8 cellular contexts compared by ENCODE assay signal in the genomic region with DNA sequence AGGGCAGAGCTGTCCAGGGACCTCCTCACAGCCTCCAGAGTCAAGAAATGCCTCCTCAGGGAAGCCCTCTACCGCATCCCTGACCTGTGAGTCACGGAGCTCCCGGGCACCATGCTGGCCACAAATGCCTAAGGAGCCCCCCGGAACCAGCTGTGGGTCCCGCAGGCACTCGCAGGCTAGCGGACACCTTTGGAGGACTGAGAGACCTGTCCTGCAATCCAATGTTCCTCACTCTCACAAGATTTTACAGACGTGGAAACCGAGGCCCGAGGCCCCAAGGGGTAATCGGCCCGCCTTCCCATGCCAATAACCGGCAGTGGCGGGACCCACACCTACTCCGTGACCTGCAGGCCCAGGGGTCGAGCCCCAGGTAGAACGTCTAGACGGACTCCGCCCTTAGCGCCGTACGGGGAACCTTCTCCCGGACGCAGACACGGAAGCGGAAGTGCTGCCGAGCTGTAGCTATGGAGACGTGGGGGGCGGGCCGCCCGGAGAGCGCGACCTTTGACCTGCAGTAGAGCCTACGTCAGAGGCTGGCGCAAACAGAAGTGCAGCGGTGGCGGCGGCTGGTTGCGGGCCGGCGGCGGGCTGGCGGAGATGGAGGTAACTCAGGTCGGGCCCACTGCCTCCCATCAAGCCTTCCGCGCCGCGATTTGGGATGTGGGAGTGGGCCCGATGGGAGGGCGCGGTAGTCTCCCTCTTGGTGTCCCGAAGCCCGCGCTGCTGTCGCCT. TPM values are rescaled to one million over a fixed set of nuclear protein-coding genes. Genes with fewer than 3 reads are reported as not detected.
DNase-seq lines count a peak whose midpoint lies in the region; ATAC-seq, FAIRE-seq and TF ChIP-seq lines count a peak whose summit lies in the region.

Gene GCC2, plus strand, starts transcription at position 529 of the 732 bp plus-strand sequence. Its CDS starts 69 bp downstream, at position 598.

- peak within 1 kb of the TSS; percentile 89 for H3K4me3 Mint-ChIP-seq in dendritic cell treated with granulocyte-macrophage colony-stimulating factor and Interleukin-4, amounts not matched to agents 40 ng/mL and 50 ng/mL, for 4 days

- intact Hi-C loops in dendritic cell treated with granulocyte-macrophage colony-stimulating factor and Interleukin-4, amounts not matched to agents 40 ng/mL and 50 ng/mL, for 4 days (cut with micrococcal nuclease): loop anchor here (1.0 to 5.0 kb wide), 4 partner anchors 85 to 270 kb away; partner anchors contain the start of genes LIMS1 and RANBP2
- intact Hi-C loops in HepG2 (cut with micrococcal nuclease; ENCODE audit: unreplicated experiment): loop anchor here (1.0 to 5.0 kb wide), 4 partner anchors 32 to 512 kb away; partner anchors contain the start of gene LIMS1

- no peaks in the 10 kb centered on the region for H3K9me3 Mint-ChIP-seq in dendritic cell treated with granulocyte-macrophage colony-stimulating factor and Interleukin-4, amounts not matched to agents 40 ng/mL and 50 ng/mL, for 4 days

- peak within 1 kb of the TSS; percentile 78 to 97 (median 85) for H3K4me3 ChIP-seq in HepG2 (replicated peaks in 1 of 3; ENCODE audit: insufficient read depth in 1 of 3, low read depth in 2 of 3, low read length in 3 of 3)

- peaks cover 3 to 27% of the 10 kb centered on the region in 2 experiments; a peak in 4 of 5 replicates for H3K36me3 ChIP-seq in HepG2 (replicated peaks in 1 of 2; ENCODE audit: control insufficient read depth in 1 of 2, insufficient read depth in 2 of 2, low read length in 2 of 2)

- H3K36me3 Mint-ChIP-seq in dendritic cell treated with granulocyte-macrophage colony-stimulating factor and Interleukin-4, amounts not matched to agents 40 ng/mL and 50 ng/mL, for 4 days (ENCODE audit: low read depth): peaks cover 48% of the 10 kb centered on the region

- H3K27me3 Mint-ChIP-seq in dendritic cell treated with granulocyte-macrophage colony-stimulating factor and Interleukin-4, amounts not matched to agents 40 ng/mL and 50 ng/mL, for 4 days: no peaks in the 10 kb centered on the region

- in situ Hi-C loops in HepG2 (cut with HindIII; ENCODE audit: extremely low pct_ligation_motif_present, low pct_unique_long_range_greater_than_20kb): no loop called here

- peak; percentile 76 for FAIRE-seq in HepG2 (lab: Jason Lieb, UNC)

- H3K27ac ChIP-seq in HepG2 (ENCODE audit: extremely low read length, insufficient read depth, low read length): peak within 1 kb of the TSS; percentile 76

- TF ChIP-seq RAD21 in HepG2 (CRISPR knock-in tag; IDR thresholded peaks at IDR 0.05): peak; percentile 16; the same call in 1 of the 2 replicates

- CTCF ChIA-PET in HepG2 (lab: Yijun Ruan, JAX; ENCODE audit: low intra/inter-chr PET ratio, low total read pairs): no interaction called here

- no peaks in the 10 kb centered on the region for H4K20me1 ChIP-seq in HepG2 (ENCODE audit: insufficient read depth, low read length)

- H3K79me2 ChIP-seq in HepG2 (ENCODE audit: insufficient read depth, low read length): peaks cover 19% of the 10 kb centered on the region

- BruUV-seq in HepG2 (replicated peaks; lab: Mats Ljungman, UMichigan): TSS peak; percentile 86

- peak within 1 kb of the TSS; percentile 81 for H3K9ac ChIP-seq in HepG2 (ENCODE audit: insufficient read depth, low read depth, low read length)

- peak; percentile 72 to 93 for TF ChIP-seq POLR2A in HepG2 (IDR thresholded peaks at IDR 0.05; ENCODE audit: insufficient read depth in 1 of 2, low read depth in 2 of 2, low read length in 2 of 2)

- H3K27ac Mint-ChIP-seq in dendritic cell treated with granulocyte-macrophage colony-stimulating factor and Interleukin-4, amounts not matched to agents 40 ng/mL and 50 ng/mL, for 4 days: peak within 1 kb of the TSS; percentile 88

- H2AFZ ChIP-seq in HepG2 (ENCODE audit: low read length): peak within 1 kb of the TSS; percentile 59

- no peak; the same call in 1 of the 2 replicates for TF ChIP-seq CTCF in HepG2 (CRISPR knock-in tag; IDR thresholded peaks at IDR 0.05)

- peaks cover 29% of the 10 kb centered on the region for H3K4me1 ChIP-seq in HepG2 (ENCODE audit: insufficient read depth, low read length)

- ATAC-seq in GM19397 (IDR thresholded peaks at IDR 0.05; ENCODE audit: unreplicated experiment) (peak; percentile 99), HG03565 (IDR thresholded peaks at IDR 0.05; ENCODE audit: unreplicated experiment) (peak; percentile 96), HepG2 (peak; percentile 96)

- peak within 1 kb of the TSS; percentile 89 for H3K4me2 ChIP-seq in HepG2 (ENCODE audit: low read depth, low read length)

- no peaks in the 10 kb centered on the region; a peak in 1 of 5 replicates for H3K27me3 ChIP-seq in HepG2 (ENCODE audit: control insufficient read depth in 1 of 2, insufficient read depth in 2 of 2, low read length in 2 of 2)

- peaks cover 25% of the 10 kb centered on the region for H3K4me1 Mint-ChIP-seq in dendritic cell treated with granulocyte-macrophage colony-stimulating factor and Interleukin-4, amounts not matched to agents 40 ng/mL and 50 ng/mL, for 4 days (ENCODE audit: low read depth)

- no peaks in the 10 kb centered on the region for H3K9me3 ChIP-seq in HepG2 (ENCODE audit: low read length)

- peak in 1 of 2 experiments; percentile 25; a peak in 1 of 4 replicates for TF ChIP-seq EP300 in HepG2 (IDR thresholded peaks at IDR 0.05; ENCODE audit: low read depth in 2 of 2, low read length in 2 of 2)
- 0 out of 2 replicates have a peak, but pooled peaks have one; percentile 45 for TF ChIP-seq EP300 in HepG2 (CRISPR knock-in tag; IDR thresholded peaks at IDR 0.05; ENCODE audit: borderline replicate concordance)

- DNase-seq in CD1c-positive myeloid dendritic cell (ENCODE audit: extremely low spot score) (peak; percentile 97), NCI-H748 treated with DMSO at 0.1 percent for 48 hours (lab: John Stamatoyannopoulos, UW) (peak; percentile 83), HepG2 (ENCODE audit: low spot score) (peak; percentile 94)
- peak; percentile 97 for DNase-seq in activated CD4-positive, alpha-beta T cell treated with anti-CD3 and anti-CD28 coated beads, Interleukin-2, amount 50 U/mL, for 1 hour
- peak; percentile 92 for DNase-seq in stimulated activated CD4-positive, alpha-beta T cell treated with anti-CD3 and anti-CD28 coated beads, Interleukin-2, amount 100 ng/mL, for 48 hours

- WGBS in HepG2 (ENCODE audit: low lambda C conversion rate): 1% methylated on average over 12 of the region's 55 CpGs

- POLR2A ChIA-PET in HepG2 (lab: Yijun Ruan, JAX): interaction anchor here (0.7 to 2.3 kb wide), 17 partner anchors 11 to 186 kb away, joined by 3 to 26 read pairs (median 4); partner anchors contain the start of genes LIMS1 and SULT1C4

TF ChIP-seq in HepG2, 621 proteins besides CTCF, POLR2A, EP300 and RAD21 (continues in another document):
- TF ChIP-seq FOXJ3 (CRISPR knock-in tag; IDR thresholded peaks at IDR 0.05; ENCODE audit: borderline replicate concordance): peak; percentile 55; the same call in 1 of the 2 replicates
- TF ChIP-seq RBFOX2 (IDR thresholded peaks at IDR 0.05; ENCODE audit: low read depth, low read length): peak; percentile 98
- no peak for TF ChIP-seq ZNF878 (CRISPR knock-in tag; IDR thresholded peaks at IDR 0.05)

RNA-seq across cellular contexts. Expression of gene GCC2, which starts in this region (rescaled TPM):
- 22.5 and 30.6 TPM in 2 replicates for total RNA-seq in HepG2 (2016; rRNA removed; fragmentation: Illumina TruSeq; extraction: Trizol)
- total RNA-seq in HepG2 (2016; cell fraction: cytosol; rRNA removed; fragmentation: Illumina TruSeq; extraction: Trizol; ENCODE audit: low read depth): 4.6 and 5.4 TPM in 2 replicates
- total RNA-seq in HepG2 (2016; cell fraction: insoluble cytoplasmic fraction; rRNA removed; fragmentation: Illumina TruSeq; extraction: Trizol): 22.5 and 30.4 TPM in 2 replicates
- 7.7 and 9.9 TPM in 2 replicates for total RNA-seq in HepG2 (2016; cell fraction: membrane; rRNA removed; fragmentation: Illumina TruSeq; extraction: Trizol)
- 42.6 and 43.9 TPM in 2 replicates for total RNA-seq in HepG2 (2016; cell fraction: nucleus; rRNA removed; fragmentation: Illumina TruSeq; extraction: Trizol)
- polyA plus RNA-seq in HepG2 (2011; rRNA removed): 15.2 and 17.6 TPM in 2 replicates
- polyA plus RNA-seq in HepG2 (2011; cell fraction: cytosol; rRNA removed): 5.3 and 9.6 TPM in 2 replicates
- polyA plus RNA-seq in HepG2 (2011; cell fraction: nucleus; rRNA removed): 13.4 and 18.2 TPM in 2 replicates
- 29.3 and 34.1 TPM in 2 replicates for polyA plus RNA-seq in HepG2 (2012)
- polyA plus RNA-seq in HepG2 (2016; cell fraction: cytosol; fragmentation: Illumina TruSeq; extraction: Trizol; ENCODE audit: low read depth): 0.78 and 1.1 TPM in 2 replicates
- polyA plus RNA-seq in HepG2 (2016; cell fraction: insoluble cytoplasmic fraction; fragmentation: Illumina TruSeq; extraction: Trizol; ENCODE audit: low read depth): 17.8 TPM in 2 replicates
- 1.2 and 1.8 TPM in 2 replicates for polyA plus RNA-seq in HepG2 (2016; cell fraction: membrane; fragmentation: Illumina TruSeq; extraction: Trizol; ENCODE audit: low read depth)
- 34.3 and 35.4 TPM in 2 replicates for polyA plus RNA-seq in HepG2 (2016; cell fraction: nucleus; fragmentation: Illumina TruSeq; extraction: Trizol; ENCODE audit: insufficient read depth, low read depth)
- 5.1 and 5.9 TPM in 2 replicates for polyA minus RNA-seq in HepG2 (2011; rRNA and poly(A)+ RNA removed; ENCODE audit: low replicate concordance)
- polyA minus RNA-seq in HepG2 (2011; cell fraction: cytosol; rRNA and poly(A)+ RNA removed): 16.4 and 18.7 TPM in 2 replicates
- 92.4 and 109 TPM in 2 replicates for polyA minus RNA-seq in HepG2 (2011; cell fraction: nucleus; rRNA and poly(A)+ RNA removed)

Comparison
In these comparisons a context has a peak if more than half of its experiments do, and no peak if none do; other contexts are left out.
1. Peak in every context shown above with its lines: DNase-seq, ATAC-seq, H3K4me3 ChIP-seq and H3K27ac ChIP-seq.